ENCODE assay signal across 1 cellular context in genomic region chr17:48578616-48579560, GRCh38.
TF ChIP-seq lines count a peak whose summit lies in the region.

No MANE protein-coding gene starts in this region.

TF ChIP-seq in GM12878, 131 proteins besides CTCF, POLR2A, EP300 and RAD21 (continued from another document):
- TF ChIP-seq, protein P1, sequence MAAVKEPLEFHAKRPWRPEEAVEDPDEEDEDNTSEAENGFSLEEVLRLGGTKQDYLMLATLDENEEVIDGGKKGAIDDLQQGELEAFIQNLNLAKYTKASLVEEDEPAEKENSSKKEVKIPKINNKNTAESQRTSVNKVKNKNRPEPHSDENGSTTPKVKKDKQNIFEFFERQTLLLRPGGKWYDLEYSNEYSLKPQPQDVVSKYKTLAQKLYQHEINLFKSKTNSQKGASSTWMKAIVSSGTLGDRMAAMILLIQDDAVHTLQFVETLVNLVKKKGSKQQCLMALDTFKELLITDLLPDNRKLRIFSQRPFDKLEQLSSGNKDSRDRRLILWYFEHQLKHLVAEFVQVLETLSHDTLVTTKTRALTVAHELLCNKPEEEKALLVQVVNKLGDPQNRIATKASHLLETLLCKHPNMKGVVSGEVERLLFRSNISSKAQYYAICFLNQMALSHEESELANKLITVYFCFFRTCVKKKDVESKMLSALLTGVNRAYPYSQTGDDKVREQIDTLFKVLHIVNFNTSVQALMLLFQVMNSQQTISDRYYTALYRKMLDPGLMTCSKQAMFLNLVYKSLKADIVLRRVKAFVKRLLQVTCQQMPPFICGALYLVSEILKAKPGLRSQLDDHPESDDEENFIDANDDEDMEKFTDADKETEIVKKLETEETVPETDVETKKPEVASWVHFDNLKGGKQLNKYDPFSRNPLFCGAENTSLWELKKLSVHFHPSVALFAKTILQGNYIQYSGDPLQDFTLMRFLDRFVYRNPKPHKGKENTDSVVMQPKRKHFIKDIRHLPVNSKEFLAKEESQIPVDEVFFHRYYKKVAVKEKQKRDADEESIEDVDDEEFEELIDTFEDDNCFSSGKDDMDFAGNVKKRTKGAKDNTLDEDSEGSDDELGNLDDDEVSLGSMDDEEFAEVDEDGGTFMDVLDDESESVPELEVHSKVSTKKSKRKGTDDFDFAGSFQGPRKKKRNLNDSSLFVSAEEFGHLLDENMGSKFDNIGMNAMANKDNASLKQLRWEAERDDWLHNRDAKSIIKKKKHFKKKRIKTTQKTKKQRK (IDR thresholded peaks at IDR 0.05; ENCODE audit: low read depth, low read length) = no peak
- TF ChIP-seq GATAD2B (conservative IDR thresholded peaks at IDR 0.05; ENCODE audit: low read depth) = 0 out of 2 replicates have a peak, but pooled peaks have one; percentile 15
- TF ChIP-seq, protein P2, sequence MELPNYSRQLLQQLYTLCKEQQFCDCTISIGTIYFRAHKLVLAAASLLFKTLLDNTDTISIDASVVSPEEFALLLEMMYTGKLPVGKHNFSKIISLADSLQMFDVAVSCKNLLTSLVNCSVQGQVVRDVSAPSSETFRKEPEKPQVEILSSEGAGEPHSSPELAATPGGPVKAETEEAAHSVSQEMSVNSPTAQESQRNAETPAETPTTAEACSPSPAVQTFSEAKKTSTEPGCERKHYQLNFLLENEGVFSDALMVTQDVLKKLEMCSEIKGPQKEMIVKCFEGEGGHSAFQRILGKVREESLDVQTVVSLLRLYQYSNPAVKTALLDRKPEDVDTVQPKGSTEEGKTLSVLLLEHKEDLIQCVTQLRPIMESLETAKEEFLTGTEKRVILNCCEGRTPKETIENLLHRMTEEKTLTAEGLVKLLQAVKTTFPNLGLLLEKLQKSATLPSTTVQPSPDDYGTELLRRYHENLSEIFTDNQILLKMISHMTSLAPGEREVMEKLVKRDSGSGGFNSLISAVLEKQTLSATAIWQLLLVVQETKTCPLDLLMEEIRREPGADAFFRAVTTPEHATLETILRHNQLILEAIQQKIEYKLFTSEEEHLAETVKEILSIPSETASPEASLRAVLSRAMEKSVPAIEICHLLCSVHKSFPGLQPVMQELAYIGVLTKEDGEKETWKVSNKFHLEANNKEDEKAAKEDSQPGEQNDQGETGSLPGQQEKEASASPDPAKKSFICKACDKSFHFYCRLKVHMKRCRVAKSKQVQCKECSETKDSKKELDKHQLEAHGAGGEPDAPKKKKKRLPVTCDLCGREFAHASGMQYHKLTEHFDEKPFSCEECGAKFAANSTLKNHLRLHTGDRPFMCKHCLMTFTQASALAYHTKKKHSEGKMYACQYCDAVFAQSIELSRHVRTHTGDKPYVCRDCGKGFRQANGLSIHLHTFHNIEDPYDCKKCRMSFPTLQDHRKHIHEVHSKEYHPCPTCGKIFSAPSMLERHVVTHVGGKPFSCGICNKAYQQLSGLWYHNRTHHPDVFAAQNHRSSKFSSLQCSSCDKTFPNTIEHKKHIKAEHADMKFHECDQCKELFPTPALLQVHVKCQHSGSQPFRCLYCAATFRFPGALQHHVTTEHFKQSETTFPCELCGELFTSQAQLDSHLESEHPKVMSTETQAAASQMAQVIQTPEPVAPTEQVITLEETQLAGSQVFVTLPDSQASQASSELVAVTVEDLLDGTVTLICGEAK (IDR thresholded peaks at IDR 0.05; ENCODE audit: borderline replicate concordance) = 0 out of 2 replicates have a peak, but pooled peaks have one; percentile 31
- TF ChIP-seq SREBF1 (IDR thresholded peaks at IDR 0.05; ENCODE audit: low read length) = no peak
- TF ChIP-seq TCF7 (IDR thresholded peaks at IDR 0.05; ENCODE audit: borderline replicate concordance) = no peak
- TF ChIP-seq TAF1 (IDR thresholded peaks at IDR 0.05; ENCODE audit: borderline replicate concordance, low read depth, low read length) = 0 out of 2 replicates have a peak, but pooled peaks have one; percentile 2
- TF ChIP-seq BCL11A (IDR thresholded peaks at IDR 0.05; ENCODE audit: low read depth, low read length) = no peak
- TF ChIP-seq NFXL1 (IDR thresholded peaks at IDR 0.05; ENCODE audit: borderline replicate concordance) = no peak
- no peak for TF ChIP-seq HDGF (IDR thresholded peaks at IDR 0.05)
- no peak for TF ChIP-seq ETV6 (conservative IDR thresholded peaks at IDR 0.05 in 1 of 2, IDR thresholded peaks at IDR 0.05 in 1 of 2; ENCODE audit: borderline replicate concordance in 1 of 2, low read depth in 1 of 2)
- no peak for TF ChIP-seq TCF12 (IDR thresholded peaks at IDR 0.05; ENCODE audit: low read depth, low read length)
- TF ChIP-seq NR2C1 (IDR thresholded peaks at IDR 0.05) = peak; percentile 33; the same call in 1 of the 2 replicates
- TF ChIP-seq TARDBP (IDR thresholded peaks at IDR 0.05; ENCODE audit: borderline replicate concordance) = no peak
- TF ChIP-seq SUZ12 (IDR thresholded peaks at IDR 0.05; ENCODE audit: unreplicated experiment) = no peak
- TF ChIP-seq, protein P3, sequence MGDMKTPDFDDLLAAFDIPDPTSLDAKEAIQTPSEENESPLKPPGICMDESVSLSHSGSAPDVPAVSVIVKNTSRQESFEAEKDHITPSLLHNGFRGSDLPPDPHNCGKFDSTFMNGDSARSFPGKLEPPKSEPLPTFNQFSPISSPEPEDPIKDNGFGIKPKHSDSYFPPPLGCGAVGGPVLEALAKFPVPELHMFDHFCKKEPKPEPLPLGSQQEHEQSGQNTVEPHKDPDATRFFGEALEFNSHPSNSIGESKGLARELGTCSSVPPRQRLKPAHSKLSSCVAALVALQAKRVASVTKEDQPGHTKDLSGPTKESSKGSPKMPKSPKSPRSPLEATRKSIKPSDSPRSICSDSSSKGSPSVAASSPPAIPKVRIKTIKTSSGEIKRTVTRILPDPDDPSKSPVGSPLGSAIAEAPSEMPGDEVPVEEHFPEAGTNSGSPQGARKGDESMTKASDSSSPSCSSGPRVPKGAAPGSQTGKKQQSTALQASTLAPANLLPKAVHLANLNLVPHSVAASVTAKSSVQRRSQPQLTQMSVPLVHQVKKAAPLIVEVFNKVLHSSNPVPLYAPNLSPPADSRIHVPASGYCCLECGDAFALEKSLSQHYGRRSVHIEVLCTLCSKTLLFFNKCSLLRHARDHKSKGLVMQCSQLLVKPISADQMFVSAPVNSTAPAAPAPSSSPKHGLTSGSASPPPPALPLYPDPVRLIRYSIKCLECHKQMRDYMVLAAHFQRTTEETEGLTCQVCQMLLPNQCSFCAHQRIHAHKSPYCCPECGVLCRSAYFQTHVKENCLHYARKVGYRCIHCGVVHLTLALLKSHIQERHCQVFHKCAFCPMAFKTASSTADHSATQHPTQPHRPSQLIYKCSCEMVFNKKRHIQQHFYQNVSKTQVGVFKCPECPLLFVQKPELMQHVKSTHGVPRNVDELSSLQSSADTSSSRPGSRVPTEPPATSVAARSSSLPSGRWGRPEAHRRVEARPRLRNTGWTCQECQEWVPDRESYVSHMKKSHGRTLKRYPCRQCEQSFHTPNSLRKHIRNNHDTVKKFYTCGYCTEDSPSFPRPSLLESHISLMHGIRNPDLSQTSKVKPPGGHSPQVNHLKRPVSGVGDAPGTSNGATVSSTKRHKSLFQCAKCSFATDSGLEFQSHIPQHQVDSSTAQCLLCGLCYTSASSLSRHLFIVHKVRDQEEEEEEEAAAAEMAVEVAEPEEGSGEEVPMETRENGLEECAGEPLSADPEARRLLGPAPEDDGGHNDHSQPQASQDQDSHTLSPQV (IDR thresholded peaks at IDR 0.05) = no peak
- TF ChIP-seq YY1 (IDR thresholded peaks at IDR 0.05; ENCODE audit: low read depth, low read length) = no peak
- no peak for TF ChIP-seq CBX3 (IDR thresholded peaks at IDR 0.05; ENCODE audit: borderline replicate concordance, low read depth)
- no peak for TF ChIP-seq HDAC6 (IDR thresholded peaks at IDR 0.05; ENCODE audit: unreplicated experiment)
- TF ChIP-seq NBN (IDR thresholded peaks at IDR 0.05) = peak; percentile 22; the same call in 1 of the 2 replicates
- no peak for TF ChIP-seq NR2C2 (IDR thresholded peaks at IDR 0.05; ENCODE audit: borderline replicate concordance, control insufficient read depth, insufficient read length, low read depth)
- no peak for TF ChIP-seq ZBED1 (IDR thresholded peaks at IDR 0.05; ENCODE audit: borderline replicate concordance)
- TF ChIP-seq BCL3 (IDR thresholded peaks at IDR 0.05; ENCODE audit: borderline replicate concordance, insufficient read depth, low read depth, low read length, poor library complexity, severe bottlenecking) = no peak
- TF ChIP-seq, protein P4, sequence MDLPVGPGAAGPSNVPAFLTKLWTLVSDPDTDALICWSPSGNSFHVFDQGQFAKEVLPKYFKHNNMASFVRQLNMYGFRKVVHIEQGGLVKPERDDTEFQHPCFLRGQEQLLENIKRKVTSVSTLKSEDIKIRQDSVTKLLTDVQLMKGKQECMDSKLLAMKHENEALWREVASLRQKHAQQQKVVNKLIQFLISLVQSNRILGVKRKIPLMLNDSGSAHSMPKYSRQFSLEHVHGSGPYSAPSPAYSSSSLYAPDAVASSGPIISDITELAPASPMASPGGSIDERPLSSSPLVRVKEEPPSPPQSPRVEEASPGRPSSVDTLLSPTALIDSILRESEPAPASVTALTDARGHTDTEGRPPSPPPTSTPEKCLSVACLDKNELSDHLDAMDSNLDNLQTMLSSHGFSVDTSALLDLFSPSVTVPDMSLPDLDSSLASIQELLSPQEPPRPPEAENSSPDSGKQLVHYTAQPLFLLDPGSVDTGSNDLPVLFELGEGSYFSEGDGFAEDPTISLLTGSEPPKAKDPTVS (IDR thresholded peaks at IDR 0.05; ENCODE audit: low read depth, low read length) = no peak
- no peak for TF ChIP-seq BHLHE40 (IDR thresholded peaks at IDR 0.05; ENCODE audit: borderline replicate concordance in 1 of 2, low read depth in 2 of 2, low read length in 1 of 2)
- TF ChIP-seq ZSCAN29 (IDR thresholded peaks at IDR 0.05) = no peak
- TF ChIP-seq E2F4 (IDR thresholded peaks at IDR 0.05; ENCODE audit: low read depth, low read length) = no peak
- no peak for TF ChIP-seq MTA3 (IDR thresholded peaks at IDR 0.05; ENCODE audit: borderline replicate concordance, low read length)
